In the genomic region with DNA sequence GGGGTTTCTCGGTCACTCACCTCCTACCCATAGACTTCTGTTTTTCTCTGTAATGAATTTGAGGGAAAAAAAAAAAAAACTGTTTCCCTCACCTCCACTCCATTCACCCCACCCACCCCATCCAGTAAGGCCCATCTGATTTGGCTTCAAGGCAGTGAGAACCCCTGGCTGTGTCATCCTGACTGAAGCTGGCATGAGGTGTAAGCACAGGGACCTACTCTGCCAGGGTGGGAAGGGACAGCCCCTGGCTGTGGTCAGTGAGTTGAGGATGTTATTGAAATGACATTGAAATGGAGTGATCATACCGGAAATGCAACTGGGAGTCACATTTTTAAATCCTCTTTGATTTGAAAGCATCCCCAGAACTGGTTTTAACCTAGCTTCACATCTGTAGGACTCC, we compare ENCODE assay signal across 17 cellular contexts. TPM values are rescaled to one million over a fixed set of nuclear protein-coding genes. Genes with fewer than 3 reads are reported as not detected.
DNase-seq lines count a peak whose midpoint lies in the region; ATAC-seq, FAIRE-seq and TF ChIP-seq lines count a peak whose summit lies in the region.
"Had no signal": no experiment of that assay in that cellular context is flagged by ENCODE, and none has a peak within 500 bp of the region (broad histone marks: within the 10 kb centered on the region; RNA-seq: fewer than 3 reads in every experiment).

No MANE protein-coding gene starts in this region.

- DNase-seq in activated CD4-positive, alpha-beta T cell treated with anti-CD3 and anti-CD28 coated beads for 36 hours: peak; percentile 37
- no peak for DNase-seq in activated CD4-positive, alpha-beta T cell treated with anti-CD3 and anti-CD28 coated beads for 4 hours
- DNase-seq in natural killer cell treated with Interleukin-12 subunit alpha and Interleukin-12 subunit beta and Interleukin-15 and Interleukin-18, amount 100 ng/mL, for 72 hours (ENCODE audit: low spot score): no peak
- no peak for DNase-seq in natural killer cell
- no peak for DNase-seq in COLO829 (ENCODE audit: low spot score)
- DNase-seq in D721Med (ENCODE audit: insufficient read length, low spot score): no peak
- DNase-seq: CD4-positive, alpha-beta memory T cell; DMS79 treated with DMSO at 0.1 percent for 48 hours; GOT3; NCI-H1436 treated with DMSO at 0.1 percent for 48 hours; NCI-H2081; NCI-H510A; NCI-H82 had no signal

- intact Hi-C loops in activated CD4-positive, alpha-beta T cell treated with anti-CD3 and anti-CD28 coated beads for 36 hours (cut with DNase I, micrococcal nuclease): loop anchor here (1.0 to 5.0 kb wide), 3 partner anchors 15 to 606 kb away; no protein-coding TSS in a partner anchor
- intact Hi-C loops in natural killer cell (cut with micrococcal nuclease): no loop called here

- TF ChIP-seq CTCF in natural killer cell (IDR thresholded peaks at IDR 0.05) (no peak), D721Med (IDR thresholded peaks at IDR 0.05; ENCODE audit: insufficient read depth, missing control alignments) (no peak)

- POLR2A ChIA-PET in activated CD4-positive, alpha-beta T cell treated with anti-CD3 and anti-CD28 coated beads for 36 hours (lab: Charles Lee): no interaction called here

- CTCF ChIA-PET in activated CD4-positive, alpha-beta T cell treated with anti-CD3 and anti-CD28 coated beads for 36 hours (lab: Charles Lee): no interaction called here

- ATAC-seq in activated CD4-positive, alpha-beta T cell treated with anti-CD3 and anti-CD28 coated beads for 36 hours: peak; percentile 34
- peak in 1 of 2 donors; percentile 54 for ATAC-seq in natural killer cell treated with Interleukin-12 subunit alpha and Interleukin-12 subunit beta and Interleukin-15 and Interleukin-18, amount 100 ng/mL, for 72 hours
- ATAC-seq in natural killer cell: no peak
- peak; percentile 71 for ATAC-seq in activated T-helper 17 cell treated with anti-CD3 and anti-CD28 coated beads, Interleukin-2, amount 50 U/mL, for 72 hours (replicated peaks)
- peak; percentile 56 for ATAC-seq in stimulated activated memory B cell treated with anti-CD40 and anti-IgM and Interleukin-4, amounts not matched to agents 10 μg/mL and 1 μg/mL and 100 μg/mL, for 72 hours
- ATAC-seq: Panc1 had no signal

- no peaks in the 10 kb centered on the region for H3K36me3 Mint-ChIP-seq in activated CD4-positive, alpha-beta T cell treated with anti-CD3 and anti-CD28 coated beads for 36 hours (ENCODE audit: low read depth)
- peaks cover 5% of the 10 kb centered on the region for H3K36me3 Mint-ChIP-seq in natural killer cell treated with Interleukin-12 subunit alpha and Interleukin-12 subunit beta and Interleukin-15 and Interleukin-18, amount 100 ng/mL, for 72 hours
- H3K36me3 Mint-ChIP-seq in natural killer cell: no peaks in the 10 kb centered on the region
- no peaks in the 10 kb centered on the region for H3K36me3 Mint-ChIP-seq in activated T-helper 17 cell treated with anti-CD3 and anti-CD28 coated beads, Interleukin-2, amount 50 U/mL, for 72 hours (ENCODE audit: low read depth)
- peaks cover 4% of the 10 kb centered on the region for H3K36me3 Mint-ChIP-seq in stimulated activated memory B cell treated with anti-CD40 and anti-IgM and Interleukin-4, amounts not matched to agents 10 μg/mL and 1 μg/mL and 100 μg/mL, for 72 hours
- H3K36me3 Mint-ChIP-seq: CD4-positive, alpha-beta memory T cell had no signal

- peaks cover 56% of the 10 kb centered on the region for H3K27me3 Mint-ChIP-seq in activated CD4-positive, alpha-beta T cell treated with anti-CD3 and anti-CD28 coated beads for 36 hours
- peaks cover 20 to 29% of the 10 kb centered on the region in 2 donors for H3K27me3 Mint-ChIP-seq in natural killer cell treated with Interleukin-12 subunit alpha and Interleukin-12 subunit beta and Interleukin-15 and Interleukin-18, amount 100 ng/mL, for 72 hours
- H3K27me3 Mint-ChIP-seq in natural killer cell (ENCODE audit: low read depth in 2 of 2): peaks cover 14 to 25% of the 10 kb centered on the region in 2 donors
- peaks cover 15% of the 10 kb centered on the region for H3K27me3 Mint-ChIP-seq in activated T-helper 17 cell treated with anti-CD3 and anti-CD28 coated beads, Interleukin-2, amount 50 U/mL, for 72 hours
- H3K27me3 Mint-ChIP-seq in stimulated activated memory B cell treated with anti-CD40 and anti-IgM and Interleukin-4, amounts not matched to agents 10 μg/mL and 1 μg/mL and 100 μg/mL, for 72 hours: peaks cover 8% of the 10 kb centered on the region
- H3K27me3 Mint-ChIP-seq: B cell had no signal

- H3K9me3 Mint-ChIP-seq in activated CD4-positive, alpha-beta T cell treated with anti-CD3 and anti-CD28 coated beads for 36 hours (ENCODE audit: low read depth): no peaks in the 10 kb centered on the region
- no peaks in the 10 kb centered on the region for H3K9me3 Mint-ChIP-seq in natural killer cell treated with Interleukin-12 subunit alpha and Interleukin-12 subunit beta and Interleukin-15 and Interleukin-18, amount 100 ng/mL, for 72 hours
- no peaks in the 10 kb centered on the region for H3K9me3 Mint-ChIP-seq in natural killer cell
- H3K9me3 Mint-ChIP-seq in activated T-helper 17 cell treated with anti-CD3 and anti-CD28 coated beads, Interleukin-2, amount 50 U/mL, for 72 hours: peaks cover 3% of the 10 kb centered on the region
- no peaks in the 10 kb centered on the region for H3K9me3 Mint-ChIP-seq in stimulated activated memory B cell treated with anti-CD40 and anti-IgM and Interleukin-4, amounts not matched to agents 10 μg/mL and 1 μg/mL and 100 μg/mL, for 72 hours
- H3K9me3 Mint-ChIP-seq: CD4-positive, alpha-beta memory T cell had no signal

- peaks cover 22% of the 10 kb centered on the region for H3K4me1 Mint-ChIP-seq in activated CD4-positive, alpha-beta T cell treated with anti-CD3 and anti-CD28 coated beads for 36 hours
- peaks cover 14 to 31% of the 10 kb centered on the region in 2 donors for H3K4me1 Mint-ChIP-seq in natural killer cell treated with Interleukin-12 subunit alpha and Interleukin-12 subunit beta and Interleukin-15 and Interleukin-18, amount 100 ng/mL, for 72 hours (ENCODE audit: low read depth in 2 of 2)
- H3K4me1 Mint-ChIP-seq in natural killer cell: peaks cover 6 to 7% of the 10 kb centered on the region in 2 donors
- H3K4me1 Mint-ChIP-seq in activated T-helper 17 cell treated with anti-CD3 and anti-CD28 coated beads, Interleukin-2, amount 50 U/mL, for 72 hours: peaks cover 13% of the 10 kb centered on the region
- H3K4me1 Mint-ChIP-seq in stimulated activated memory B cell treated with anti-CD40 and anti-IgM and Interleukin-4, amounts not matched to agents 10 μg/mL and 1 μg/mL and 100 μg/mL, for 72 hours: peaks cover 33% of the 10 kb centered on the region

- no peak for FAIRE-seq in D721Med (lab: Jason Lieb, UNC)

- no peak overlapping the region for H3K4me3 Mint-ChIP-seq in activated CD4-positive, alpha-beta T cell treated with anti-CD3 and anti-CD28 coated beads for 36 hours
- H3K4me3 Mint-ChIP-seq in natural killer cell treated with Interleukin-12 subunit alpha and Interleukin-12 subunit beta and Interleukin-15 and Interleukin-18, amount 100 ng/mL, for 72 hours: peak overlapping the region; percentile 3
- H3K4me3 Mint-ChIP-seq in natural killer cell: no peak overlapping the region
- H3K4me3 Mint-ChIP-seq in activated T-helper 17 cell treated with anti-CD3 and anti-CD28 coated beads, Interleukin-2, amount 50 U/mL, for 72 hours: no peak overlapping the region
- no peak overlapping the region for H3K4me3 Mint-ChIP-seq in stimulated activated memory B cell treated with anti-CD40 and anti-IgM and Interleukin-4, amounts not matched to agents 10 μg/mL and 1 μg/mL and 100 μg/mL, for 72 hours
- H3K4me3 Mint-ChIP-seq: B cell had no signal

- no peak overlapping the region for H3K27ac Mint-ChIP-seq in activated CD4-positive, alpha-beta T cell treated with anti-CD3 and anti-CD28 coated beads for 36 hours
- H3K27ac Mint-ChIP-seq in natural killer cell treated with Interleukin-12 subunit alpha and Interleukin-12 subunit beta and Interleukin-15 and Interleukin-18, amount 100 ng/mL, for 72 hours: no peak overlapping the region
- H3K27ac Mint-ChIP-seq in natural killer cell: no peak overlapping the region
- H3K27ac Mint-ChIP-seq in activated T-helper 17 cell treated with anti-CD3 and anti-CD28 coated beads, Interleukin-2, amount 50 U/mL, for 72 hours: no peak overlapping the region
- no peak overlapping the region for H3K27ac Mint-ChIP-seq in stimulated activated memory B cell treated with anti-CD40 and anti-IgM and Interleukin-4, amounts not matched to agents 10 μg/mL and 1 μg/mL and 100 μg/mL, for 72 hours
- H3K27ac Mint-ChIP-seq: B cell; CD4-positive, alpha-beta memory T cell had no signal

RNA-seq across cellular contexts. Expression of gene BCL2L11, which starts 19.1 kb away (rescaled TPM):
- 10 to 100 TPM; 18.2 to 28.6 TPM for total RNA-seq in activated CD4-positive, alpha-beta T cell treated with anti-CD3 and anti-CD28 coated beads for 36 hours
- total RNA-seq in natural killer cell treated with Interleukin-12 subunit alpha and Interleukin-12 subunit beta and Interleukin-15 and Interleukin-18, amount 100 ng/mL, for 72 hours: 10 to 100 TPM; 19.2 to 26.6 TPM
- total RNA-seq in natural killer cell: 10 to 100 TPM; 27.4 to 56.9 (median 39.9) TPM
- total RNA-seq in activated T-helper 17 cell treated with anti-CD3 and anti-CD28 coated beads, Interleukin-2, amount 50 U/mL, for 72 hours: 10 to 100 TPM; 12.9 to 13.4 TPM

Comparison
In these comparisons a context has a peak if more than half of its experiments do, and no peak if none do; other contexts are left out.
1. ATAC-seq: peak in activated CD4-positive, alpha-beta T cell treated with anti-CD3 and anti-CD28 coated beads for 36 hours (single experiment), activated T-helper 17 cell treated with anti-CD3 and anti-CD28 coated beads, Interleukin-2, amount 50 U/mL, for 72 hours (single experiment) and stimulated activated memory B cell treated with anti-CD40 and anti-IgM and Interleukin-4, amounts not matched to agents 10 μg/mL and 1 μg/mL and 100 μg/mL, for 72 hours (single experiment); none in natural killer cell (0 of 3).